Comparison of ENCODE assay signal across 8 cellular contexts in genomic region chr11:96389604-96390402, GRCh38. TPM values are rescaled to one million over a fixed set of nuclear protein-coding genes. Genes with fewer than 3 reads are reported as not detected.
DNase-seq lines count a peak whose midpoint lies in the region; ATAC-seq and TF ChIP-seq lines count a peak whose summit lies in the region.

CCDC82 (minus strand) TSS chr11:96389912; CDS start chr11:96384747, 5,165 bp downstream.
JRKL (plus strand) TSS chr11:96390013; CDS start chr11:96390650, 637 bp downstream.

- H2AFZ ChIP-seq in OCI-LY3 (ENCODE audit: low read depth, low read length) = peak within 1 kb of the TSS; percentile 75

- peaks cover 24% of the 10 kb centered on the region for H3K79me2 ChIP-seq in OCI-LY3 (ENCODE audit: low read length)

- H3K9ac ChIP-seq in OCI-LY3 (ENCODE audit: low read length) (peak within 1 kb of the TSS; percentile 75), mucosa of rectum (ENCODE audit: low read depth in 1 of 2, low read length in 2 of 2) (peak within 1 kb of the TSS; percentile 89 to 94)

- peak within 1 kb of the TSS; percentile 96 for H3K4me3 ChIP-seq in OCI-LY3 (ENCODE audit: low read length)
- H3K4me3 ChIP-seq in epithelial cell of proximal tubule (ENCODE audit: low read depth, low read length) = peak within 1 kb of the TSS; percentile 72
- peak within 1 kb of the TSS; percentile 86 to 93 for H3K4me3 ChIP-seq in mucosa of rectum (ENCODE audit: low read length in 2 of 2)

- H3K9me3 ChIP-seq in OCI-LY3 (ENCODE audit: insufficient read depth, low read length) (no peaks in the 10 kb centered on the region), mucosa of rectum (ENCODE audit: control insufficient read depth in 2 of 2, low read length in 2 of 2) (no peaks in the 10 kb centered on the region)

- H3K27me3 ChIP-seq in OCI-LY3 (ENCODE audit: low read depth, low read length) = no peaks in the 10 kb centered on the region
- H3K27me3 ChIP-seq in mucosa of rectum (ENCODE audit: control insufficient read depth in 2 of 2, insufficient read depth in 2 of 2, low read length in 2 of 2) = no peaks in the 10 kb centered on the region

- peak within 1 kb of the TSS; percentile 97 for H3K4me2 ChIP-seq in OCI-LY3 (ENCODE audit: low read length)

- peaks cover 10% of the 10 kb centered on the region for H3K4me1 ChIP-seq in OCI-LY3 (ENCODE audit: low read length)
- H3K4me1 ChIP-seq in mucosa of rectum (ENCODE audit: control insufficient read depth in 2 of 2, insufficient read depth in 2 of 2, low read length in 2 of 2) = peaks cover 0 to 3% of the 10 kb centered on the region in 2 donors

- no peaks in the 10 kb centered on the region for H4K20me1 ChIP-seq in OCI-LY3 (ENCODE audit: insufficient read depth, low read length)

- H3K36me3 ChIP-seq in OCI-LY3 (replicated peaks; ENCODE audit: low read depth, low read length) (no peaks in the 10 kb centered on the region), mucosa of rectum (ENCODE audit: control insufficient read depth in 2 of 2, insufficient read depth in 2 of 2, low read length in 2 of 2) (no peaks in the 10 kb centered on the region)

- ATAC-seq in GM21528 (IDR thresholded peaks at IDR 0.05; ENCODE audit: low FRiP score, unreplicated experiment) = peak; percentile 98

- H3K27ac ChIP-seq in OCI-LY3 (ENCODE audit: low read length) = peak within 1 kb of the TSS; percentile 36
- peak within 1 kb of the TSS; percentile 92 to 97 for H3K27ac ChIP-seq in mucosa of rectum (ENCODE audit: low read depth in 2 of 2, low read length in 2 of 2)

- no peak for TF ChIP-seq CTCF in OCI-LY3 (IDR thresholded peaks at IDR 0.05; ENCODE audit: low read depth, low read length)
- no peak for TF ChIP-seq CTCF in epithelial cell of proximal tubule (conservative IDR thresholded peaks at IDR 0.05; ENCODE audit: low read depth, low read length)

- DNase-seq in DMS 273 treated with DMSO at 0.1 percent for 48 hours (lab: John Stamatoyannopoulos, UW) = peak; percentile 77
- DNase-seq in HuH-7.5 (ENCODE audit: low spot score) = peak; percentile 44
- peak; percentile 97 for DNase-seq in activated T-cell treated with anti-CD3 and anti-CD28 coated beads for 24 hours (ENCODE audit: low read depth)
- DNase-seq in epithelial cell of proximal tubule (ENCODE audit: low read depth) = peak; percentile 40
- DNase-seq in stimulated activated CD8-positive, alpha-beta memory T cell treated with anti-CD3 and anti-CD28 coated beads, Interleukin-4, amount 100 ng/mL, for 4 hours (ENCODE audit: low read depth in 2 of 2, low spot score in 1 of 2) = peak; percentile 96 to 98

RNA-seq across cellular contexts. Expression of gene CCDC82, which starts in this region (rescaled TPM):
- total RNA-seq in epithelial cell of proximal tubule = 10.7 and 12.7 TPM in 2 replicates

RNA-seq across cellular contexts. Expression of gene JRKL, which starts in this region (rescaled TPM):
- total RNA-seq in epithelial cell of proximal tubule = 5.1 and 7.0 TPM in 2 replicates

Comparison
In these comparisons a context has a peak if more than half of its experiments do, and no peak if none do; other contexts are left out.
1. Peak in every context shown above with its lines: DNase-seq, ATAC-seq, H3K4me3 ChIP-seq and H3K27ac ChIP-seq.
2. DNase-seq: peak in every context shown above with its lines; median percentile 97 in activated T-cell treated with anti-CD3 and anti-CD28 coated beads for 24 hours; 97 in stimulated activated CD8-positive, alpha-beta memory T cell treated with anti-CD3 and anti-CD28 coated beads, Interleukin-4, amount 100 ng/mL, for 4 hours; 77 in DMS 273 treated with DMSO at 0.1 percent for 48 hours; 44 in HuH-7.5; 40 in epithelial cell of proximal tubule.